In the genomic region with DNA sequence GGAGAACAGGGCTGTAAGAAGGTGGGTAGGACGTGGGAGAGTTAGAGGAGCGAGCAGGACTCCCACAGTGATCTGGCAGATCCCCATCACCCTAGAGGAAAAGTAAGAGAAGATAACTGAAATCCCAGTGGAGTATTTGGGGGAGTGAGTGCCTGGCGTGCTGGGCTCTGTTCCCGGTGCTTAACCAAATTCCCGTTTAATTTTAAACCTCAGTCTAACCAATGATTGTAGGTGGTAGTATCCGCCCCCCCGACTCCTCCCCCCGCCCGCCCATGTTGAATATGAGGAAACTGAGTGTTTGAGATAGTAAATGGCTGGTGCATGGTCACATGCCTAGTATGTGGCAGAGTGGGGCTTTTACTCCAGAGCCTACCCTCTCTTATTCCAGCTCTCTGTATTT, we compare ENCODE assay signal across 9 cellular contexts. TPM values are rescaled to one million over a fixed set of nuclear protein-coding genes. Genes with fewer than 3 reads are reported as not detected.
DNase-seq lines count a peak whose midpoint lies in the region; ATAC-seq, FAIRE-seq and TF ChIP-seq lines count a peak whose summit lies in the region.
"Had no signal": no experiment of that assay in that cellular context is flagged by ENCODE, and none has a peak within 500 bp of the region (broad histone marks: within the 10 kb centered on the region; RNA-seq: fewer than 3 reads in every experiment).

No MANE protein-coding gene starts in this region.

- no peak overlapping the region for H2AFZ ChIP-seq in GM12878 (ENCODE audit: control insufficient read depth, low read depth, low read length)

- TF ChIP-seq EP300 in A549 (IDR thresholded peaks at IDR 0.05) (no peak), GM12878 (IDR thresholded peaks at IDR 0.05; ENCODE audit: borderline replicate concordance in 1 of 2, control insufficient read depth in 1 of 2, low read depth in 2 of 2, low read length in 2 of 2) (no peak)

- TF ChIP-seq CTCF in A549 (IDR thresholded peaks at IDR 0.05), result no peak
- no peak for TF ChIP-seq CTCF in GM12878 (IDR thresholded peaks at IDR 0.05 in 2 of 3, conservative IDR thresholded peaks at IDR 0.05 in 1 of 3; ENCODE audit: control insufficient read depth in 2 of 3, extremely low read depth in 1 of 3, insufficient read depth in 1 of 3, low read depth in 3 of 3, low read length in 3 of 3)
- TF ChIP-seq CTCF in mesothelial cell of epicardium (IDR thresholded peaks at IDR 0.05; ENCODE audit: unreplicated experiment), result no peak

- H3K9ac ChIP-seq in HUES6 (ENCODE audit: low read length) (peak overlapping the region; percentile 96), GM12878 (ENCODE audit: control insufficient read depth, insufficient read depth, low read length) (peak overlapping the region; percentile 91)

- H3K4me3 Mint-ChIP-seq in mesothelial cell of epicardium, result peak overlapping the region; percentile 83

- H3K4me1 ChIP-seq in A549, result peaks cover 31% of the 10 kb centered on the region
- H3K4me1 ChIP-seq in HUES6 (ENCODE audit: control insufficient read depth, insufficient read depth, low read length), result peaks cover 23% of the 10 kb centered on the region
- H3K4me1 ChIP-seq in GM12878 (ENCODE audit: control insufficient read depth, insufficient read depth, low read length), result peaks cover 13% of the 10 kb centered on the region

- no peaks in the 10 kb centered on the region for H3K27me3 ChIP-seq in HUES6 (ENCODE audit: control insufficient read depth, insufficient read depth, low read length)
- no peaks in the 10 kb centered on the region for H3K27me3 ChIP-seq in GM12878 (replicated peaks in 1 of 2; ENCODE audit: control insufficient read depth in 2 of 2, insufficient read depth in 2 of 2, low read length in 1 of 2)

- POLR2A ChIA-PET in A549 (lab: Yijun Ruan, JAX), result no interaction called here
- POLR2A ChIA-PET in GM12878 (lab: Charles Lee), result interaction anchor here (0.6 to 1.9 kb wide), 2 partner anchors 13 to 68 kb away, joined by 4 to 5 read pairs; no protein-coding TSS in a partner anchor

- H3K4me1 Mint-ChIP-seq in mesothelial cell of epicardium, result peaks cover 30% of the 10 kb centered on the region

- ATAC-seq in A549 (no peak), GM12878 (no peak), HG03565 (IDR thresholded peaks at IDR 0.05; ENCODE audit: unreplicated experiment) (no peak)

- H3K4me2 ChIP-seq in A549, result peak overlapping the region; percentile 91
- peak overlapping the region; percentile 100 for H3K4me2 ChIP-seq in GM12878 (ENCODE audit: control insufficient read depth, insufficient read depth)

- no peak for TF ChIP-seq POLR2A in A549 (IDR thresholded peaks at IDR 0.05; ENCODE audit: low read length)
- no peak for TF ChIP-seq POLR2A in GM12878 (IDR thresholded peaks at IDR 0.05; ENCODE audit: low read depth, low read length)

- SMC1A ChIA-PET in GM12878 (lab: Charles Lee; ENCODE audit: uncharacterized antibody, unreplicated experiment), result interaction anchor here (1.1 kb wide), 1 partner anchor 150 kb away, joined by 4 read pairs; no protein-coding TSS in a partner anchor

- no peaks in the 10 kb centered on the region for H3K27me3 Mint-ChIP-seq in mesothelial cell of epicardium (ENCODE audit: low read depth)

- no peaks in the 10 kb centered on the region for H3K9me3 Mint-ChIP-seq in mesothelial cell of epicardium

- peaks cover 11% of the 10 kb centered on the region for H3K79me2 ChIP-seq in GM12878 (ENCODE audit: control insufficient read depth, insufficient read depth, low read length)

- 71% methylated on average over 9 of the region's 9 CpGs for WGBS in A549 (ENCODE audit: missing lambda C conversion rate)
- 69% methylated on average over 9 of the region's 9 CpGs for WGBS in GM12878 (ENCODE audit: insufficient coverage, insufficient replicate concordance, low lambda C conversion rate, missing lambda C conversion rate)

- FAIRE-seq in A549 (lab: Jason Lieb, UNC) (no peak), GM12878 (lab: Jason Lieb, UNC) (no peak)

- H3K36me3 ChIP-seq in HUES6 (ENCODE audit: control insufficient read depth, insufficient read depth, low read length) (peaks cover 44% of the 10 kb centered on the region), GM12878 (ENCODE audit: control insufficient read depth in 2 of 2, insufficient read depth in 2 of 2, low read length in 1 of 2) (peaks cover 7 to 12% of the 10 kb centered on the region in 2 experiments; a peak in 2 of 4 replicates)

- intact Hi-C loops in GM12878 (cut with micrococcal nuclease; ENCODE audit: unreplicated experiment), result loop anchor here (5.0 kb wide), 1 partner anchor 50 kb away; a partner anchor contains a TSS

- peaks cover 6% of the 10 kb centered on the region for H3K36me3 Mint-ChIP-seq in mesothelial cell of epicardium

- CTCF ChIA-PET in A549 (lab: Yijun Ruan, JAX) (interaction anchor here (2.6 to 13.1 kb wide), 3 partner anchors 16 to 176 kb away, joined by 7 to 169 read pairs (median 104); a partner anchor contains a TSS), GM12878 (lab: Yijun Ruan, JAX) (interaction anchor here (0.7 to 1.1 kb wide), 3 partner anchors 9 to 181 kb away, joined by 3 to 4 read pairs (median 3); a partner anchor contains a TSS)

- RAD21 ChIA-PET in GM12878 (lab: Charles Lee; ENCODE audit: unreplicated experiment), result interaction anchor here (2.3 kb wide), 1 partner anchor 178 kb away, joined by 13 read pairs; no protein-coding TSS in a partner anchor

- DNase-seq in A549 (ENCODE audit: low read depth in 1 of 2, low spot score in 1 of 2), result no peak
- DNase-seq in GM12878 (ENCODE audit: low read depth, low spot score), result no peak
- DNase-seq in mesothelial cell of epicardium (ENCODE audit: low spot score in 2 of 2, unreplicated experiment in 2 of 2), result no peak
- DNase-seq in NCI-H82 treated with DMSO at 0.1 percent for 48 hours (lab: John Stamatoyannopoulos, UW; ENCODE audit: unreplicated experiment), result no peak
- no peak for DNase-seq in NCI-H2029 (lab: John Stamatoyannopoulos, UW)
- DNase-seq in AG08395 (ENCODE audit: low spot score), result no peak

- in situ Hi-C loops in GM12878 (cut with MboI), result no loop called here

- H3K27ac ChIP-seq in A549 (peak overlapping the region; percentile 94 to 96; a peak in 5 of 6 replicates), HUES6 (ENCODE audit: low read depth, low read length) (no peak overlapping the region), GM12878 (ENCODE audit: control insufficient read depth, insufficient read depth) (no peak overlapping the region)

- peak overlapping the region; percentile 64 for H3K4me3 ChIP-seq in A549
- H3K4me3 ChIP-seq in HUES6 (ENCODE audit: low read depth, low read length), result peak overlapping the region; percentile 76
- H3K4me3 ChIP-seq in GM12878, result peak overlapping the region; percentile 67

- no TSS peak for BruUV-seq in GM12878 (replicated peaks; lab: Mats Ljungman, UMichigan)

- H3K9me3 ChIP-seq in A549, result no peaks in the 10 kb centered on the region
- no peaks in the 10 kb centered on the region for H3K9me3 ChIP-seq in HUES6 (ENCODE audit: control insufficient read depth, insufficient read depth, low read depth, low read length)
- H3K9me3 ChIP-seq in GM12878 (replicated peaks; ENCODE audit: control insufficient read depth, insufficient read depth, low read length), result no peaks in the 10 kb centered on the region

- TF ChIP-seq RAD21 in A549 (conservative IDR thresholded peaks at IDR 0.05 in 1 of 2, IDR thresholded peaks at IDR 0.05 in 1 of 2), result no peak
- TF ChIP-seq RAD21 in GM12878 (IDR thresholded peaks at IDR 0.05; ENCODE audit: insufficient read depth, low read depth, low read length), result no peak

- H4K20me1 ChIP-seq in GM12878 (ENCODE audit: control insufficient read depth, insufficient read depth), result no peaks in the 10 kb centered on the region

- peak overlapping the region; percentile 98 for H3K27ac Mint-ChIP-seq in mesothelial cell of epicardium

RNA-seq across cellular contexts. Expression of a gene that starts 1.2 kb away (rescaled TPM):
- polyA plus RNA-seq in A549 (2011; rRNA removed) (41.5 and 51.2 TPM in 2 replicates), A549 (2017; fragmentation: RNase III; extraction: RNeasy Plus Mini Kit Qiagen cat#74134 plus additional on column Dnase treatment) (43.7 to 50.4 TPM (median 49.9 TPM) in 3 replicates), GM12878 (2011; rRNA removed) (18.3 and 30.4 TPM in 2 replicates), GM12878 (2014; fragmentation: Illumina TruSeq; extraction: Trizol) (13.6 and 22.1 TPM in 2 replicates), GM12878 (2014; fragmentation: Nextera tagmentation; extraction: Ambion mirVana) (1 to 10 TPM; 5.5 to 9.4 TPM), GM12878 (2014; rRNA removed) (44.2 and 54.0 TPM in 2 replicates), GM12878 (2016; fragmentation: Nextera tagmentation; extraction: Ambion mirVana) (10 to 100 TPM; 58.7 to 60.1 TPM)
- 91.9 and 106 TPM in 2 replicates for polyA plus RNA-seq in A549 (2012; cell fraction: cytosol; rRNA removed)
- polyA plus RNA-seq in A549 (2012; cell fraction: nucleus; rRNA removed), result 170 and 176 TPM in 2 replicates
- 39.4 and 49.2 TPM in 2 replicates for polyA minus RNA-seq in A549 (2011; rRNA and poly(A)+ RNA removed)
- total RNA-seq in GM12878 (2013; cell fraction: nucleolus; rRNA removed), result 36.0 and 51.7 TPM in 2 replicates
- total RNA-seq in GM12878 (2014; rRNA removed) (46.1 and 47.1 TPM in 2 replicates), GM12878 (2014; rRNA removed; fragmentation: Illumina TruSeq; extraction: Trizol) (21.4 and 26.1 TPM in 2 replicates), GM12878 (2021) (42.4 and 43.2 TPM in 2 replicates), mesothelial cell of epicardium (45.6 to 50.5 TPM (median 50.4 TPM) in 3 replicates)
- 11.6 TPM for polyA plus RNA-seq in GM12878 (2011; ENCODE audit: low read depth)
- polyA plus RNA-seq in GM12878 (2011; cell fraction: cytosol; rRNA removed), result 48.7 and 74.4 TPM in 2 replicates
- 192 and 199 TPM in 2 replicates for polyA plus RNA-seq in GM12878 (2011; cell fraction: nucleus; rRNA removed)
- 25.1 and 25.9 TPM in 2 replicates for polyA plus RNA-seq in GM12878 (2012)
- polyA minus RNA-seq in GM12878 (2011; rRNA and poly(A)+ RNA removed), result 17.8 and 36.9 TPM in 2 replicates
- 8.8 and 11.2 TPM in 2 replicates for polyA minus RNA-seq in GM12878 (2011; cell fraction: cytosol; rRNA and poly(A)+ RNA removed)
- 35.8 and 54.1 TPM in 2 replicates for polyA minus RNA-seq in GM12878 (2011; cell fraction: nucleus; rRNA and poly(A)+ RNA removed)

RNA-seq across cellular contexts. Expression of a gene that starts 3.1 kb away (rescaled TPM):
- 21.9 and 30.6 TPM in 2 replicates for polyA plus RNA-seq in A549 (2011; rRNA removed)
- polyA plus RNA-seq in A549 (2012; cell fraction: cytosol; rRNA removed), result 20.1 and 23.0 TPM in 2 replicates
- 110 and 113 TPM in 2 replicates for polyA plus RNA-seq in A549 (2012; cell fraction: nucleus; rRNA removed)
- polyA plus RNA-seq in A549 (2017; fragmentation: RNase III; extraction: RNeasy Plus Mini Kit Qiagen cat#74134 plus additional on column Dnase treatment), result 14.0 to 18.7 TPM (median 16.1 TPM) in 3 replicates
- polyA minus RNA-seq in A549 (2011; rRNA and poly(A)+ RNA removed), result 29.2 and 40.6 TPM in 2 replicates
- total RNA-seq in GM12878 (2013; cell fraction: nucleolus; rRNA removed), result 22.1 and 24.5 TPM in 2 replicates
- total RNA-seq in GM12878 (2014; rRNA removed), result 8.5 and 10.1 TPM in 2 replicates
- total RNA-seq in GM12878 (2014; rRNA removed; fragmentation: Illumina TruSeq; extraction: Trizol), result 4.8 and 5.2 TPM in 2 replicates
- 9.4 and 10.4 TPM in 2 replicates for total RNA-seq in GM12878 (2021)
- polyA plus RNA-seq in GM12878 (2011; ENCODE audit: low read depth), result 9.5 TPM
- polyA plus RNA-seq in GM12878 (2011; rRNA removed), result 8.7 and 14.9 TPM in 2 replicates
- 14.6 and 17.1 TPM in 2 replicates for polyA plus RNA-seq in GM12878 (2011; cell fraction: cytosol; rRNA removed)
- polyA plus RNA-seq in GM12878 (2011; cell fraction: nucleus; rRNA removed), result 154 and 166 TPM in 2 replicates
- 10.0 TPM in 2 replicates for polyA plus RNA-seq in GM12878 (2012)
- 6.1 and 9.4 TPM in 2 replicates for polyA plus RNA-seq in GM12878 (2014; fragmentation: Illumina TruSeq; extraction: Trizol)
- polyA plus RNA-seq in GM12878 (2014; fragmentation: Nextera tagmentation; extraction: Ambion mirVana), result 1 to 10 TPM in 1 of 2 experiments, under 1 TPM in 1; 0.45 to 1.2 TPM
- polyA plus RNA-seq in GM12878 (2014; rRNA removed), result 13.6 and 14.1 TPM in 2 replicates
- 1 to 10 TPM; 4.2 to 4.6 TPM for polyA plus RNA-seq in GM12878 (2016; fragmentation: Nextera tagmentation; extraction: Ambion mirVana)
- polyA minus RNA-seq in GM12878 (2011; rRNA and poly(A)+ RNA removed), result 10.8 and 12.7 TPM in 2 replicates
- 4.1 and 4.7 TPM in 2 replicates for polyA minus RNA-seq in GM12878 (2011; cell fraction: cytosol; rRNA and poly(A)+ RNA removed)
- 16.7 and 21.1 TPM in 2 replicates for polyA minus RNA-seq in GM12878 (2011; cell fraction: nucleus; rRNA and poly(A)+ RNA removed)
- 35.4 to 41.8 TPM (median 37.0 TPM) in 3 replicates for total RNA-seq in mesothelial cell of epicardium

RNA-seq across cellular contexts. Expression of a gene that starts 5.0 kb away (rescaled TPM):
- 0.17 TPM in 1 of 2 replicates, not detected in the other for polyA plus RNA-seq in A549 (2011; rRNA removed)
- polyA plus RNA-seq in A549 (2012; cell fraction: cytosol; rRNA removed), result 0.26 and 0.46 TPM in 2 replicates
- 1.4 and 1.6 TPM in 2 replicates for polyA plus RNA-seq in A549 (2012; cell fraction: nucleus; rRNA removed)
- not detected in 3 replicates for polyA plus RNA-seq in A549 (2017; fragmentation: RNase III; extraction: RNeasy Plus Mini Kit Qiagen cat#74134 plus additional on column Dnase treatment)
- polyA minus RNA-seq in A549 (2011; rRNA and poly(A)+ RNA removed), result not detected in 2 replicates
- total RNA-seq in GM12878 (2013; cell fraction: nucleolus; rRNA removed), result not detected in 2 replicates
- 0.23 TPM in 1 of 2 replicates, not detected in the other for total RNA-seq in GM12878 (2014; rRNA removed)
- not detected in 2 replicates for total RNA-seq in GM12878 (2014; rRNA removed; fragmentation: Illumina TruSeq; extraction: Trizol)
- not detected in 2 replicates for total RNA-seq in GM12878 (2021)
- polyA plus RNA-seq in GM12878 (2011; ENCODE audit: low read depth), result not detected
- polyA plus RNA-seq in GM12878 (2011; rRNA removed), result not detected in 2 replicates
- polyA plus RNA-seq in GM12878 (2011; cell fraction: cytosol; rRNA removed), result 0.15 TPM in 1 of 2 replicates, not detected in the other
- polyA plus RNA-seq in GM12878 (2011; cell fraction: nucleus; rRNA removed), result not detected in 2 replicates
- polyA plus RNA-seq in GM12878 (2012), result not detected in 2 replicates
- not detected in 2 replicates for polyA plus RNA-seq in GM12878 (2014; fragmentation: Illumina TruSeq; extraction: Trizol)
- under 1 TPM; 0.21 to 0.69 TPM for polyA plus RNA-seq in GM12878 (2014; fragmentation: Nextera tagmentation; extraction: Ambion mirVana)
- polyA plus RNA-seq in GM12878 (2014; rRNA removed), result 0.22 TPM in 1 of 2 replicates, not detected in the other
- polyA plus RNA-seq in GM12878 (2016; fragmentation: Nextera tagmentation; extraction: Ambion mirVana), result not detected
- not detected in 2 replicates for polyA minus RNA-seq in GM12878 (2011; rRNA and poly(A)+ RNA removed)
- not detected in 2 replicates for polyA minus RNA-seq in GM12878 (2011; cell fraction: cytosol; rRNA and poly(A)+ RNA removed)
- not detected in 2 replicates for polyA minus RNA-seq in GM12878 (2011; cell fraction: nucleus; rRNA and poly(A)+ RNA removed)
- not detected in 3 replicates for total RNA-seq in mesothelial cell of epicardium
- total RNA-seq: HT1080 had no signal

RNA-seq across cellular contexts. Expression of a gene that starts 50.4 kb away (rescaled TPM):
- polyA plus RNA-seq in A549 (2011; rRNA removed) (367 and 604 TPM in 2 replicates), A549 (2017; fragmentation: RNase III; extraction: RNeasy Plus Mini Kit Qiagen cat#74134 plus additional on column Dnase treatment) (546 to 553 TPM (median 551 TPM) in 3 replicates), GM12878 (2011; rRNA removed) (276 and 336 TPM in 2 replicates), GM12878 (2014; fragmentation: Illumina TruSeq; extraction: Trizol) (629 and 689 TPM in 2 replicates), GM12878 (2014; fragmentation: Nextera tagmentation; extraction: Ambion mirVana) (100 to 1,000 TPM; 318 to 348 TPM), GM12878 (2014; rRNA removed) (337 and 342 TPM in 2 replicates), GM12878 (2016; fragmentation: Nextera tagmentation; extraction: Ambion mirVana) (100 to 1,000 TPM; 109 to 127 TPM)
- polyA plus RNA-seq in A549 (2012; cell fraction: cytosol; rRNA removed), result 705 and 750 TPM in 2 replicates
- polyA plus RNA-seq in A549 (2012; cell fraction: nucleus; rRNA removed), result 500 and 631 TPM in 2 replicates
- 1,540 and 1,566 TPM in 2 replicates for polyA minus RNA-seq in A549 (2011; rRNA and poly(A)+ RNA removed)
- 454 and 500 TPM in 2 replicates for total RNA-seq in GM12878 (2013; cell fraction: nucleolus; rRNA removed)
- total RNA-seq in GM12878 (2014; rRNA removed) (155 and 164 TPM in 2 replicates), GM12878 (2014; rRNA removed; fragmentation: Illumina TruSeq; extraction: Trizol) (162 and 177 TPM in 2 replicates), GM12878 (2021) (803 and 817 TPM in 2 replicates), mesothelial cell of epicardium (1,058 to 1,073 TPM (median 1,066 TPM) in 3 replicates)
- polyA plus RNA-seq in GM12878 (2011; ENCODE audit: low read depth), result 722 TPM
- 364 and 463 TPM in 2 replicates for polyA plus RNA-seq in GM12878 (2011; cell fraction: cytosol; rRNA removed)
- polyA plus RNA-seq in GM12878 (2011; cell fraction: nucleus; rRNA removed), result 570 and 649 TPM in 2 replicates
- 822 and 853 TPM in 2 replicates for polyA plus RNA-seq in GM12878 (2012)
- polyA minus RNA-seq in GM12878 (2011; rRNA and poly(A)+ RNA removed), result 693 and 777 TPM in 2 replicates
- 382 and 437 TPM in 2 replicates for polyA minus RNA-seq in GM12878 (2011; cell fraction: cytosol; rRNA and poly(A)+ RNA removed)
- 188 and 293 TPM in 2 replicates for polyA minus RNA-seq in GM12878 (2011; cell fraction: nucleus; rRNA and poly(A)+ RNA removed)

Comparison
In these comparisons a context has a peak if more than half of its experiments do, and no peak if none do; other contexts are left out.
1. H3K27ac ChIP-seq: peak in A549 (2 of 2); none in HUES6 (single experiment) and GM12878 (single experiment).
2. Peak in every context shown above with its lines, with median percentiles within 50 percentile points of each other: H3K4me3 ChIP-seq.